7 cellular contexts compared by ENCODE assay signal in the genomic region with DNA sequence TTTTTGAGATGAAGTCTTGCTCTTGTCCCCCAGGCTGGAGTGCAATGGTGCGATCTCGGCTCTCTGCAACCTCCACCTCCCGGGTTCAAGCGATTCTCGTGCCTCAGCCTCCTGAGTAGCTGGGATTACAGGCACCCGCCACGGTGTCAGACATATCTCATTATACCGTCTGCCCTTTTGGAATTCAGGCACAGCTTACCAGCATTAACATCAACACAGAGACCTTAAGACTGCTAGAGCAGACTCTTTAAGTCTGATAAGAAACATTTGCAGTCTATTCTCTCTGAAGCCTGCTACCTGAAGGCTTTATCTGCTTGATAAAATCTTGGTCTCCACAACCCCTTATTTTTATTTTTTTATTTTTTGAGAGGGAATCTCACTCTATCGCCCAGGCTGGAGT.
DNase-seq lines count a peak whose midpoint lies in the region; ATAC-seq and TF ChIP-seq lines count a peak whose summit lies in the region.
"Not testable (repeated sequence)": the region's sequence is repeated elsewhere in the genome, so short reads cannot be mapped to it uniquely, and the experiment has no call there.

No MANE protein-coding gene starts in this region.

- H3K9me3 Mint-ChIP-seq in mesothelial cell of epicardium, type B pancreatic cell: not testable (repeated sequence)

- H3K4me3 ChIP-seq in HEK293 (ENCODE audit: low read depth, low read length); breast epithelium; gastroesophageal sphincter; prostate gland; stomach smooth muscle (ENCODE audit: low read length in 2 of 2): not testable (repeated sequence)

- H3K27me3 Mint-ChIP-seq in mesothelial cell of epicardium (ENCODE audit: low read depth); type B pancreatic cell: not testable (repeated sequence)

- not testable (repeated sequence) for H3K27me3 ChIP-seq in breast epithelium; gastroesophageal sphincter; prostate gland (replicated peaks; ENCODE audit: insufficient read depth); stomach smooth muscle (ENCODE audit: control insufficient read depth in 1 of 2, insufficient read depth in 2 of 2, low read length in 2 of 2)

- H3K9ac ChIP-seq in stomach smooth muscle (ENCODE audit: low read length in 2 of 2): not testable (repeated sequence)

- not testable (repeated sequence) for TF ChIP-seq EP300 in gastroesophageal sphincter (IDR thresholded peaks at IDR 0.05)

- not testable (repeated sequence) for H3K4me1 ChIP-seq in HEK293 (ENCODE audit: control insufficient read depth, insufficient read depth, low read length)
- H3K4me1 ChIP-seq in breast epithelium (peaks cover 6 to 16% of the 10 kb centered on the region in 2 donors), gastroesophageal sphincter (peaks cover 9 to 70% (median 29%) of the 10 kb centered on the region in 3 donors), prostate gland (replicated peaks) (peaks cover 23% of the 10 kb centered on the region), stomach smooth muscle (ENCODE audit: control insufficient read depth, insufficient read depth, low read length) (peaks cover 62% of the 10 kb centered on the region)

- not testable (repeated sequence) for TF ChIP-seq POLR2A in breast epithelium (IDR thresholded peaks at IDR 0.05); gastroesophageal sphincter (IDR thresholded peaks at IDR 0.05); prostate gland (IDR thresholded peaks at IDR 0.05)

- H3K36me3 Mint-ChIP-seq in mesothelial cell of epicardium, type B pancreatic cell: not testable (repeated sequence)

- H3K9me3 ChIP-seq in HEK293 (ENCODE audit: control insufficient read depth, insufficient read depth, low read depth, low read length); breast epithelium; gastroesophageal sphincter; prostate gland; stomach smooth muscle (ENCODE audit: control insufficient read depth in 2 of 2, low read length in 2 of 2): not testable (repeated sequence)

- not testable (repeated sequence) for TF ChIP-seq CTCF in HEK293 (tag by site-specific recombination; IDR thresholded peaks at IDR 0.05); breast epithelium (IDR thresholded peaks at IDR 0.05); gastroesophageal sphincter (IDR thresholded peaks at IDR 0.05); mesothelial cell of epicardium (IDR thresholded peaks at IDR 0.05; ENCODE audit: unreplicated experiment); prostate gland (IDR thresholded peaks at IDR 0.05); type B pancreatic cell (conservative IDR thresholded peaks at IDR 0.05)

- H3K4me3 Mint-ChIP-seq in mesothelial cell of epicardium, type B pancreatic cell: not testable (repeated sequence)

- ATAC-seq in gastroesophageal sphincter: not testable (repeated sequence)

- not testable (repeated sequence) for H3K36me3 ChIP-seq in HEK293 (ENCODE audit: control insufficient read depth in 2 of 2, insufficient read depth in 1 of 2, low read length in 2 of 2); breast epithelium; gastroesophageal sphincter; prostate gland; stomach smooth muscle (ENCODE audit: control insufficient read depth in 2 of 2, insufficient read depth in 2 of 2, low read length in 2 of 2)

- WGBS in gastroesophageal sphincter (ENCODE audit: low coverage in 1 of 2), 2 donors: 17 to 30% methylated on average over 2 to 6 of the region's 9 CpGs
- WGBS in prostate gland: 75% methylated on average over 9 of the region's 9 CpGs

- intact Hi-C loops in breast epithelium (cut with DNase I; ENCODE audit: low total_unique reads); prostate gland (cut with DNase I): not testable (repeated sequence)

- not testable (repeated sequence) for DNase-seq in breast epithelium (ENCODE audit: low spot score in 2 of 2); mesothelial cell of epicardium (ENCODE audit: low spot score in 2 of 2, unreplicated experiment in 2 of 2); prostate gland (ENCODE audit: low spot score); type B pancreatic cell (ENCODE audit: extremely low spot score, unreplicated experiment)

- H3K27ac Mint-ChIP-seq in mesothelial cell of epicardium (peak overlapping the region; percentile 72), type B pancreatic cell (peak overlapping the region; percentile 59)

- POLR2A ChIA-PET in HEK293 (lab: Yijun Ruan, JAX): not testable (repeated sequence)

- H3K4me1 Mint-ChIP-seq in mesothelial cell of epicardium (peaks cover 54% of the 10 kb centered on the region), type B pancreatic cell (ENCODE audit: unreplicated experiment) (peaks cover 40% of the 10 kb centered on the region)

- not testable (repeated sequence) for H3K27ac ChIP-seq in HEK293 (ENCODE audit: extremely low read depth, low read depth, low read length)
- H3K27ac ChIP-seq in breast epithelium (peak overlapping the region; percentile 84 to 92), gastroesophageal sphincter (peak overlapping the region; percentile 84 to 92 (median 90)), prostate gland (peak overlapping the region; percentile 84 to 87), stomach smooth muscle (ENCODE audit: low read length) (peak overlapping the region; percentile 86)

- CTCF ChIA-PET in HEK293 (lab: Yijun Ruan, JAX): not testable (repeated sequence)

TF ChIP-seq in HEK293, 187 proteins besides CTCF, POLR2A, EP300 and RAD21:
- TF ChIP-seq ZNF335 (tag by site-specific recombination; conservative IDR thresholded peaks at IDR 0.05): 0 out of 2 replicates have a peak, but pooled peaks have one; percentile 0
